8 cellular contexts compared by ENCODE assay signal in the genomic region with DNA sequence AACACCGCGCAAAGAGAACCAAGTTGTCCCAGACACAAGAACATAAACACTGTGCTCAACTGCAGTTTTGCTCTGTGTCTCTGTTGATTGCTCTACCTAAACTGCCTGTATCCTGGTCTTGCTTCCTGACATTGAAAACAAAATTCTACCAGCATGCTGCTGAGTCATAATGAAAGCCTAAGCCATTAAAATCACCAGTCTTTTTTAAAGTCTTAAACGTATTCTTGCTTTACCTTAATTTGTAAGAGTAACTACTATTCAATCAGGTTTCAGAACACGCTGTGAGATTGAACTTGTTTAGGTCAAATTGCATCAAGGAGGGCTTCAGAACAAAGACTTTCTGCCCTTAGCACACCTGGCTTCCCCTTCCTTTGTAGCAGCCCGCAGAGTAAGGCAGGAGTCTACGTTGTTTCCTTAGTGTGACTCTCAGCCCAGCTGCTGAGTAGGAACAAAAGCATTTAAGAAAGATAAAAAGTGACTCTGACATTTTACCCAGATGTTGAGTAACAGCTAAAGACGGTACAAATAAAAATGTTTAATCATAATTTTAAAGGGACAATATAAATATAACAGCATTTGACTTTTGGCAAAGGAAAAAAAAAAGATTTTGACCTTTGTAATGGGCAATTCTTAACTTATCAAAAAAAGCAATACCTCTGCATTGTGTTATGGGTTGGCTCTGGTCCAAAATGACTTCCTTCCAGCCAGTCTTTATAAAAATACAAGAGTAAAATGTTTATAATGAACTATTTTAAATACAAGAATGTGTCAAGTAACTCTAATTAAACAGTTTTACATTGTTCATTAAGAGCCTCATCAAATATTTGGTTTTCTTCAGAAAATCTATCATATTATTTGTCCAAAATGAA.
DNase-seq lines count a peak whose midpoint lies in the region; ATAC-seq and TF ChIP-seq lines count a peak whose summit lies in the region.

No MANE protein-coding gene starts in this region.

- H3K27me3 ChIP-seq in OCI-LY1 (ENCODE audit: insufficient read depth, low read length) (no peaks in the 10 kb centered on the region), esophagus squamous epithelium (no peaks in the 10 kb centered on the region), sigmoid colon (no peaks in the 10 kb centered on the region), prostate gland (replicated peaks; ENCODE audit: insufficient read depth) (no peaks in the 10 kb centered on the region)

- H3K27ac ChIP-seq in OCI-LY1 (ENCODE audit: low read depth, low read length, poor library complexity, severe bottlenecking), result peak overlapping the region; percentile 80
- no peak overlapping the region for H3K27ac ChIP-seq in esophagus squamous epithelium
- H3K27ac ChIP-seq in sigmoid colon, result peak overlapping the region in 1 of 4 donors; percentile 7
- H3K27ac ChIP-seq in prostate gland, result no peak overlapping the region

- ATAC-seq in GM18868 (IDR thresholded peaks at IDR 0.05; ENCODE audit: unreplicated experiment) (peak; percentile 35), HG02759 (IDR thresholded peaks at IDR 0.05; ENCODE audit: unreplicated experiment) (peak; percentile 42)

- H3K79me2 ChIP-seq in OCI-LY1 (ENCODE audit: insufficient read depth, low read length), result no peaks in the 10 kb centered on the region

- no peak overlapping the region for H2AFZ ChIP-seq in OCI-LY1 (ENCODE audit: low read length)

- peaks cover 31% of the 10 kb centered on the region for H3K4me1 ChIP-seq in OCI-LY1 (ENCODE audit: insufficient read depth, low read length, severe bottlenecking)
- H3K4me1 ChIP-seq in esophagus squamous epithelium, result no peaks in the 10 kb centered on the region
- H3K4me1 ChIP-seq in sigmoid colon, result peaks cover 0 to 5% (median 2%) of the 10 kb centered on the region in 4 donors
- no peaks in the 10 kb centered on the region for H3K4me1 ChIP-seq in prostate gland (replicated peaks)

- H3K36me3 ChIP-seq in OCI-LY1 (ENCODE audit: insufficient read depth, low read length) (no peaks in the 10 kb centered on the region), esophagus squamous epithelium (no peaks in the 10 kb centered on the region), sigmoid colon (no peaks in the 10 kb centered on the region), prostate gland (no peaks in the 10 kb centered on the region)

- 23 to 29% methylated on average over 7 of the region's 7 CpGs for WGBS in esophagus squamous epithelium, 2 donors
- 8 to 24% methylated on average over 7 of the region's 7 CpGs for WGBS in sigmoid colon, 2 donors
- 27% methylated on average over 7 of the region's 7 CpGs for WGBS in prostate gland

- H3K9ac ChIP-seq in OCI-LY1 (ENCODE audit: low read length), result no peak overlapping the region

- H3K9me3 ChIP-seq in OCI-LY1 (ENCODE audit: low read length), result no peaks in the 10 kb centered on the region
- no peaks in the 10 kb centered on the region for H3K9me3 ChIP-seq in esophagus squamous epithelium
- no peaks in the 10 kb centered on the region for H3K9me3 ChIP-seq in sigmoid colon
- H3K9me3 ChIP-seq in prostate gland, result no peaks in the 10 kb centered on the region

- no peak for TF ChIP-seq POLR2A in esophagus squamous epithelium (IDR thresholded peaks at IDR 0.05)
- TF ChIP-seq POLR2A in sigmoid colon (IDR thresholded peaks at IDR 0.05), result no peak
- no peak for TF ChIP-seq POLR2A in prostate gland (IDR thresholded peaks at IDR 0.05)

- no peak overlapping the region; the same call in 1 of the 2 replicates for H3K4me2 ChIP-seq in OCI-LY1 (ENCODE audit: low read length)

- intact Hi-C loops in esophagus squamous epithelium (cut with DNase I), result no loop called here
- intact Hi-C loops in sigmoid colon (cut with DNase I), result no loop called here
- intact Hi-C loops in prostate gland (cut with DNase I), result no loop called here

- H3K4me3 ChIP-seq in OCI-LY1 (ENCODE audit: low read depth, low read length, poor library complexity, severe bottlenecking) (no peak overlapping the region), esophagus squamous epithelium (no peak overlapping the region), sigmoid colon (no peak overlapping the region), prostate gland (no peak overlapping the region)

- no peak for TF ChIP-seq EP300 in sigmoid colon (IDR thresholded peaks at IDR 0.05)

- H3F3A ChIP-seq in OCI-LY1 (ENCODE audit: insufficient read depth, low read length), result no peaks in the 10 kb centered on the region

- TF ChIP-seq CTCF in OCI-LY1 (IDR thresholded peaks at IDR 0.05; ENCODE audit: low read length) (no peak), esophagus squamous epithelium (IDR thresholded peaks at IDR 0.05) (no peak), sigmoid colon (IDR thresholded peaks at IDR 0.05) (no peak), prostate gland (IDR thresholded peaks at IDR 0.05) (no peak)

- no peaks in the 10 kb centered on the region for H3K9me2 ChIP-seq in OCI-LY1 (ENCODE audit: low read depth, low read length)

- no peaks in the 10 kb centered on the region for H4K20me1 ChIP-seq in OCI-LY1 (ENCODE audit: insufficient read depth, low read length)

- DNase-seq in iris pigment epithelial cell (ENCODE audit: low read depth), result peak; percentile 78
- no peak for DNase-seq in esophagus squamous epithelium (lab: John Stamatoyannopoulos, UW)
- DNase-seq in sigmoid colon, result no peak
- no peak for DNase-seq in prostate gland (ENCODE audit: low spot score)
- no peak for DNase-seq in SIG-M5 (lab: John Stamatoyannopoulos, UW)
